9 cellular contexts compared by ENCODE assay signal in genomic region chr10:44843484-44843883, GRCh38.
"Had no signal": no experiment of that assay in that cellular context is flagged by ENCODE, and none has a peak within 500 bp of the region (broad histone marks: within the 10 kb centered on the region; RNA-seq: fewer than 3 reads in every experiment).

No MANE protein-coding gene starts in this region.

- H3K4me2 ChIP-seq: GM23338 had no signal

- H3K4me3 Mint-ChIP-seq: GM23338, H9, HFFc6 had no signal

- H3K4me1 ChIP-seq: HAP-1 had no signal

- H3K27ac ChIP-seq: GM23248 had no signal

- H3K9ac ChIP-seq: GM23248 had no signal

- H3K4me3 ChIP-seq: GM23248, GM23338, HAP-1 had no signal

- ATAC-seq: GM23338, HCT116 had no signal

- H3K36me3 ChIP-seq: HAP-1 had no signal

- H2AFZ ChIP-seq: GM23248, GM23338 had no signal

- H3K9me3 ChIP-seq: HAP-1 had no signal

- DNase-seq: GM23248, GOT3, H7, H9, HCEC 1CT, HFFc6 had no signal

- H3K27ac Mint-ChIP-seq: GM23338, H9, HFFc6 had no signal
